ENCODE assay signal across 1 cellular context in genomic region chr3:130741946-130742610, GRCh38.
A peak's percentile ranks its signal among the peaks of the same experiment; 100 is the strongest.
TF ChIP-seq lines count a peak whose summit lies in the region.

No MANE protein-coding gene starts in this region.

TF ChIP-seq in A549, 52 proteins besides CTCF, POLR2A, EP300 and RAD21 (continued from another document):
- TF ChIP-seq, protein P1, sequence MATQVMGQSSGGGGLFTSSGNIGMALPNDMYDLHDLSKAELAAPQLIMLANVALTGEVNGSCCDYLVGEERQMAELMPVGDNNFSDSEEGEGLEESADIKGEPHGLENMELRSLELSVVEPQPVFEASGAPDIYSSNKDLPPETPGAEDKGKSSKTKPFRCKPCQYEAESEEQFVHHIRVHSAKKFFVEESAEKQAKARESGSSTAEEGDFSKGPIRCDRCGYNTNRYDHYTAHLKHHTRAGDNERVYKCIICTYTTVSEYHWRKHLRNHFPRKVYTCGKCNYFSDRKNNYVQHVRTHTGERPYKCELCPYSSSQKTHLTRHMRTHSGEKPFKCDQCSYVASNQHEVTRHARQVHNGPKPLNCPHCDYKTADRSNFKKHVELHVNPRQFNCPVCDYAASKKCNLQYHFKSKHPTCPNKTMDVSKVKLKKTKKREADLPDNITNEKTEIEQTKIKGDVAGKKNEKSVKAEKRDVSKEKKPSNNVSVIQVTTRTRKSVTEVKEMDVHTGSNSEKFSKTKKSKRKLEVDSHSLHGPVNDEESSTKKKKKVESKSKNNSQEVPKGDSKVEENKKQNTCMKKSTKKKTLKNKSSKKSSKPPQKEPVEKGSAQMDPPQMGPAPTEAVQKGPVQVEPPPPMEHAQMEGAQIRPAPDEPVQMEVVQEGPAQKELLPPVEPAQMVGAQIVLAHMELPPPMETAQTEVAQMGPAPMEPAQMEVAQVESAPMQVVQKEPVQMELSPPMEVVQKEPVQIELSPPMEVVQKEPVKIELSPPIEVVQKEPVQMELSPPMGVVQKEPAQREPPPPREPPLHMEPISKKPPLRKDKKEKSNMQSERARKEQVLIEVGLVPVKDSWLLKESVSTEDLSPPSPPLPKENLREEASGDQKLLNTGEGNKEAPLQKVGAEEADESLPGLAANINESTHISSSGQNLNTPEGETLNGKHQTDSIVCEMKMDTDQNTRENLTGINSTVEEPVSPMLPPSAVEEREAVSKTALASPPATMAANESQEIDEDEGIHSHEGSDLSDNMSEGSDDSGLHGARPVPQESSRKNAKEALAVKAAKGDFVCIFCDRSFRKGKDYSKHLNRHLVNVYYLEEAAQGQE (IDR thresholded peaks at IDR 0.05): no peak
- TF ChIP-seq NPAS2 (CRISPR knock-in tag; IDR thresholded peaks at IDR 0.05; ENCODE audit: borderline replicate concordance): no peak
- no peak for TF ChIP-seq BCL3 (IDR thresholded peaks at IDR 0.05)
- no peak for TF ChIP-seq RARB (CRISPR knock-in tag; IDR thresholded peaks at IDR 0.05)
- TF ChIP-seq KDM1A (IDR thresholded peaks at IDR 0.05; ENCODE audit: low read depth): no peak
- peak; percentile 55 for TF ChIP-seq MAFK (IDR thresholded peaks at IDR 0.05; ENCODE audit: partially characterized antibody)
- no peak for TF ChIP-seq RNF2 (IDR thresholded peaks at IDR 0.05; ENCODE audit: borderline replicate concordance, low read depth)
